8 cellular contexts compared by ENCODE assay signal in the genomic region with DNA sequence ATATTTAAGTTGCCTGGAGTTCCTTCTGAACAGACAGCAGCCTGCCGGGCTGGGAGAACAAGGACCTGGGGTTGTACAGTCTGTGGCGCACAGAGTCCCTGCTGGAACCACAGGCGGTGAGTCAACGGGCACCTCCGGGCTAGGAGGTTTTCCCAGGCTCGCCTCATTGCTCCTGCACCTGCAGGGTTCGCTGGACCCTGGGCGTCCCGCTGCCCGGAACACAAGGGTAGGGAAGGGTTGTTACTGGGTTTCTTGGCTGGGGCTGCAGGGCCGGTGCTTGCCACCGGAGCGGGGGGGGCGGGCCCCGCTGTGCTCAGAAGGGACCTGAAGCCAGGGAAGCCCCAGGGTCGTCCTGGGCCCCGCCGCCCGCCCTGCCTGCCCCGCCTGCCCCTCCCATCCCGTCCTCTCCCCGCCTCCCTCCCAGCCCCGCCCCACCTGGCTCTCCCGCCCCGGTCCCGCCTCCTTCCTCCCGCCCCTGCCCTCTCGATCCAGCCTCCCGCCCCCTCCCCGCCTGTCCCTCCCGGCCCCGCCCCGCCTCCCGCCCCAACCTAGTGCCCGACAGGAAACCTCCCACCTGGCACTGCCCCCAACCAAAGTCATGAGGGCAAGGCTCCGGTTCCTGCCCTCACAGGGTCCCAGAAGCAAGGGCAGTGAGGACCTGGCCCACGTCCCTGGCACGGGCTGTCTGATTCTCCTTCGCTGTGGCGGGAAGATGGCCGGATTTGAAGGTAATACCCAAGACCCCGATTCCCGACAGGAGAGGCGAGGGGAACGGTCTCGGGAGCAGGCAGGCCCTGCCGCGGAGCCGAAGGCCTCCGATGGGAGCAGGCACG. TPM values are rescaled to one million over a fixed set of nuclear protein-coding genes. Genes with fewer than 3 reads are reported as not detected.
DNase-seq lines count a peak whose midpoint lies in the region; FAIRE-seq and TF ChIP-seq lines count a peak whose summit lies in the region.

No MANE protein-coding gene starts in this region.

- peak overlapping the region in 2 of 3 donors; percentile 70 to 72 for H3K27ac ChIP-seq in thyroid gland

- H3K4me1 ChIP-seq in thyroid gland: peaks cover 22 to 30% of the 10 kb centered on the region in 2 donors

- peak in 1 of 2 donors; percentile 40 for TF ChIP-seq POLR2A in thyroid gland (IDR thresholded peaks at IDR 0.05)

- peak overlapping the region; percentile 20 to 72 (median 35) for H3K4me3 ChIP-seq in thyroid gland (replicated peaks in 1 of 3)

- 0 to 2% methylated on average over 7 to 22 of the region's 51 CpGs for WGBS in thyroid gland, 2 donors

- no peaks in the 10 kb centered on the region for H3K27me3 ChIP-seq in thyroid gland

- DNase-seq in SIG-M5 treated with dmso at 0.1 percent for 504 hours (lab: John Stamatoyannopoulos, UW; ENCODE audit: unreplicated experiment): peak; percentile 63
- DNase-seq in SIG-M5 (lab: John Stamatoyannopoulos, UW): no peak
- DNase-seq in HuH-7.5 (ENCODE audit: low spot score): peak; percentile 78
- DNase-seq in RPMI7951 (ENCODE audit: low read depth): peak; percentile 83
- DNase-seq in activated effector memory CD4-positive, alpha-beta T cell treated with anti-CD3 and anti-CD28 coated beads, Interleukin-2, amount 50 U/mL, for 16 hours: peak; percentile 88
- peak; percentile 70 to 81 for DNase-seq in frontal cortex (ENCODE audit: low spot score in 2 of 2)
- DNase-seq in nucleus accumbens (lab: John Stamatoyannopoulos, UW): peak in 32 of 56 donors; percentile 16 to 76 (median 44)
- DNase-seq in thyroid gland: peak; percentile 90 to 91

- H3K9me3 ChIP-seq in thyroid gland: no peaks in the 10 kb centered on the region

- no peak for FAIRE-seq in frontal cortex (lab: Jason Lieb, UNC)

- TF ChIP-seq CTCF in thyroid gland (IDR thresholded peaks at IDR 0.05): no peak

- intact Hi-C loops in thyroid gland (cut with DNase I): no loop called here

- H3K36me3 ChIP-seq in thyroid gland: peaks cover 6 to 7% of the 10 kb centered on the region in 2 donors

RNA-seq across cellular contexts. Expression of gene JMJD4, which starts 6.8 kb away (rescaled TPM):
- total RNA-seq in RPMI7951 (2014; rRNA removed; shearing (Covaris generic)): 10.9 and 12.1 TPM in 2 replicates
- 15.9 TPM for total RNA-seq in frontal cortex
- total RNA-seq in thyroid gland: 10 to 100 TPM; 20.6 to 31.7 (median 28.8) TPM

RNA-seq across cellular contexts. Expression of gene SNAP47, which starts 7.0 kb away (rescaled TPM):
- total RNA-seq in RPMI7951 (2014; rRNA removed; shearing (Covaris generic)): 37.8 and 38.8 TPM in 2 replicates
- 70.5 TPM for total RNA-seq in frontal cortex
- 10 to 100 TPM; 50.4 to 72.6 (median 65.0) TPM for total RNA-seq in thyroid gland
